ENCODE assay signal across 1 cellular context in genomic region chr11:113570906-113571305, GRCh38.
TF ChIP-seq lines count a peak whose summit lies in the region.

No MANE protein-coding gene starts in this region.

TF ChIP-seq in WTC11, 78 proteins besides CTCF, POLR2A, EP300 and RAD21 (continued from another document):
- no peak for TF ChIP-seq E2F4 (CRISPR knock-in tag; IDR thresholded peaks at IDR 0.05; ENCODE audit: borderline replicate concordance, low read depth)
